In genomic region chr1:869499-870244, GRCh38 we compare ENCODE assay signal across 1 cellular context.
TF ChIP-seq lines count a peak whose summit lies in the region.

No MANE protein-coding gene starts in this region.

TF ChIP-seq in HepG2, 621 proteins besides CTCF, POLR2A, EP300 and RAD21 (continued from another document and continues in another):
- TF ChIP-seq ZBTB4 (CRISPR knock-in tag; IDR thresholded peaks at IDR 0.05; ENCODE audit: borderline replicate concordance) (no peak), HNF4G (IDR thresholded peaks at IDR 0.05; ENCODE audit: borderline replicate concordance, low read depth, low read length) (no peak), HNF4G (CRISPR knock-in tag; IDR thresholded peaks at IDR 0.05; ENCODE audit: borderline replicate concordance, low read depth) (0 out of 2 replicates have a peak, but pooled peaks have one; percentile 40), TFDP1 (CRISPR knock-in tag; IDR thresholded peaks at IDR 0.05; ENCODE audit: borderline replicate concordance) (peak; percentile 22; the same call in 1 of the 2 replicates), ZNF790 (CRISPR knock-in tag; IDR thresholded peaks at IDR 0.05; ENCODE audit: borderline replicate concordance) (no peak), ZNF547 (CRISPR knock-in tag; IDR thresholded peaks at IDR 0.05) (0 out of 2 replicates have a peak, but pooled peaks have one; percentile 41), ZNF329 (CRISPR knock-in tag; IDR thresholded peaks at IDR 0.05; ENCODE audit: low read depth) (peak; percentile 55; the same call in 1 of the 2 replicates), XRCC5 (optimal IDR thresholded peaks at IDR 0.05; ENCODE audit: low read length) (peak; percentile 52), STAG1 (CRISPR knock-in tag; IDR thresholded peaks at IDR 0.05) (peak; percentile 66), SP1 (IDR thresholded peaks at IDR 0.05) (no peak), SP1 (CRISPR knock-in tag; IDR thresholded peaks at IDR 0.05) (0 out of 2 replicates have a peak, but pooled peaks have one; percentile 30), EHMT2 (IDR thresholded peaks at IDR 0.05; ENCODE audit: borderline replicate concordance, low read depth, low read length) (no peak), SIX4 (CRISPR knock-in tag; IDR thresholded peaks at IDR 0.05) (no peak), FOXP1 (IDR thresholded peaks at IDR 0.05) (no peak), FOXP1 (CRISPR knock-in tag; IDR thresholded peaks at IDR 0.05) (no peak), MAFK (conservative IDR thresholded peaks at IDR 0.05 in 1 of 2, IDR thresholded peaks at IDR 0.05 in 1 of 2; ENCODE audit: low read length in 2 of 2) (no peak), NRL (CRISPR knock-in tag; IDR thresholded peaks at IDR 0.05; ENCODE audit: borderline replicate concordance) (peak; percentile 45; the same call in 1 of the 2 replicates), ZNF709 (CRISPR knock-in tag; IDR thresholded peaks at IDR 0.05) (0 out of 2 replicates have a peak, but pooled peaks have one; percentile 25), NFAT5 (CRISPR knock-in tag; IDR thresholded peaks at IDR 0.05) (0 out of 2 replicates have a peak, but pooled peaks have one; percentile 27), TBX2 (CRISPR knock-in tag; IDR thresholded peaks at IDR 0.05; ENCODE audit: borderline replicate concordance) (peak; percentile 41; the same call in 1 of the 2 replicates), YY1 (IDR thresholded peaks at IDR 0.05; ENCODE audit: insufficient read depth, insufficient replicate concordance, low read depth, low read length) (peak; percentile 48), ZNF263 (CRISPR knock-in tag; IDR thresholded peaks at IDR 0.05) (0 out of 2 replicates have a peak, but pooled peaks have one; percentile 16), MAX (IDR thresholded peaks at IDR 0.05) (peak; percentile 68), SRY (CRISPR knock-in tag; IDR thresholded peaks at IDR 0.05) (peak; percentile 48; the same call in 1 of the 2 replicates), ZNF563 (CRISPR knock-in tag; IDR thresholded peaks at IDR 0.05) (peak; percentile 57; the same call in 1 of the 2 replicates), ZNF451 (CRISPR knock-in tag; IDR thresholded peaks at IDR 0.05) (0 out of 2 replicates have a peak, but pooled peaks have one; percentile 40), ZNF232 (CRISPR knock-in tag; IDR thresholded peaks at IDR 0.05; ENCODE audit: borderline replicate concordance) (no peak), RARA (CRISPR knock-in tag; IDR thresholded peaks at IDR 0.05) (no peak), ZFP91 (CRISPR knock-in tag; IDR thresholded peaks at IDR 0.05; ENCODE audit: borderline replicate concordance) (peak; percentile 35; the same call in 1 of the 2 replicates), RCOR2 (CRISPR knock-in tag; IDR thresholded peaks at IDR 0.05) (no peak), MYC (CRISPR knock-in tag; IDR thresholded peaks at IDR 0.05; ENCODE audit: borderline replicate concordance) (0 out of 2 replicates have a peak, but pooled peaks have one; percentile 31), ZNF788 (CRISPR knock-in tag; IDR thresholded peaks at IDR 0.05; ENCODE audit: borderline replicate concordance) (peak; percentile 54; the same call in 1 of the 2 replicates), NFKB2 (CRISPR knock-in tag; IDR thresholded peaks at IDR 0.05; ENCODE audit: borderline replicate concordance) (peak; percentile 55; the same call in 1 of the 2 replicates), BORCS8-MEF2B (CRISPR knock-in tag; IDR thresholded peaks at IDR 0.05) (peak; percentile 66; the same call in 1 of the 2 replicates), ZNF574 (CRISPR knock-in tag; IDR thresholded peaks at IDR 0.05) (peak; percentile 36; the same call in 1 of the 2 replicates), ATF7-NPFF (CRISPR knock-in tag; IDR thresholded peaks at IDR 0.05; ENCODE audit: low read depth) (peak; percentile 23; the same call in 1 of the 2 replicates), MEIS1 (CRISPR knock-in tag; IDR thresholded peaks at IDR 0.05; ENCODE audit: borderline replicate concordance) (no peak), KDM5B (CRISPR knock-in tag; IDR thresholded peaks at IDR 0.05; ENCODE audit: borderline replicate concordance) (peak; percentile 35; the same call in 1 of the 2 replicates), MTA1 (CRISPR knock-in tag; IDR thresholded peaks at IDR 0.05; ENCODE audit: borderline replicate concordance) (peak; percentile 54; the same call in 1 of the 2 replicates)
- TF ChIP-seq, protein P1, sequence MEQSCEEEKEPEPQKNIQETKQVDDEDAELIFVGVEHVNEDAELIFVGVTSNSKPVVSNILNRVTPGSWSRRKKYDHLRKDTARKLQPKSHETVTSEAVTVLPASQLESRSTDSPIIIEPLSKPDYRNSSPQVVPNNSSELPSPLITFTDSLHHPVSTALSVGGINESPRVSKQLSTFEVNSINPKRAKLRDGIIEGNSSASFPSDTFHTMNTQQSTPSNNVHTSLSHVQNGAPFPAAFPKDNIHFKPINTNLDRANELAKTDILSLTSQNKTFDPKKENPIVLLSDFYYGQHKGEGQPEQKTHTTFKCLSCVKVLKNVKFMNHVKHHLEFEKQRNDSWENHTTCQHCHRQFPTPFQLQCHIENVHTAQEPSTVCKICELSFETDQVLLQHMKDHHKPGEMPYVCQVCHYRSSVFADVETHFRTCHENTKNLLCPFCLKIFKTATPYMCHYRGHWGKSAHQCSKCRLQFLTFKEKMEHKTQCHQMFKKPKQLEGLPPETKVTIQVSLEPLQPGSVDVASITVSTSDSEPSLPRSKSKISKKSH (CRISPR knock-in tag; IDR thresholded peaks at IDR 0.05; ENCODE audit: borderline replicate concordance), result no peak
- TF ChIP-seq, protein P2, sequence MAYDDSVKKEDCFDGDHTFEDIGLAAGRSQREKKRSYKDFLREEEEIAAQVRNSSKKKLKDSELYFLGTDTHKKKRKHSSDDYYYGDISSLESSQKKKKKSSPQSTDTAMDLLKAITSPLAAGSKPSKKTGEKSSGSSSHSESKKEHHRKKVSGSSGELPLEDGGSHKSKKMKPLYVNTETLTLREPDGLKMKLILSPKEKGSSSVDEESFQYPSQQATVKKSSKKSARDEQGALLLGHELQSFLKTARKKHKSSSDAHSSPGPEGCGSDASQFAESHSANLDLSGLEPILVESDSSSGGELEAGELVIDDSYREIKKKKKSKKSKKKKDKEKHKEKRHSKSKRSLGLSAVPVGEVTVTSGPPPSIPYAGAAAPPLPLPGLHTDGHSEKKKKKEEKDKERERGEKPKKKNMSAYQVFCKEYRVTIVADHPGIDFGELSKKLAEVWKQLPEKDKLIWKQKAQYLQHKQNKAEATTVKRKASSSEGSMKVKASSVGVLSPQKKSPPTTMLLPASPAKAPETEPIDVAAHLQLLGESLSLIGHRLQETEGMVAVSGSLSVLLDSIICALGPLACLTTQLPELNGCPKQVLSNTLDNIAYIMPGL (CRISPR knock-in tag; IDR thresholded peaks at IDR 0.05; ENCODE audit: borderline replicate concordance in 1 of 2, low read depth in 1 of 2), result peak in 1 of 2 experiments; percentile 66; a peak in 1 of 4 replicates
